ENCODE assay signal across 1 cellular context in the genomic region with DNA sequence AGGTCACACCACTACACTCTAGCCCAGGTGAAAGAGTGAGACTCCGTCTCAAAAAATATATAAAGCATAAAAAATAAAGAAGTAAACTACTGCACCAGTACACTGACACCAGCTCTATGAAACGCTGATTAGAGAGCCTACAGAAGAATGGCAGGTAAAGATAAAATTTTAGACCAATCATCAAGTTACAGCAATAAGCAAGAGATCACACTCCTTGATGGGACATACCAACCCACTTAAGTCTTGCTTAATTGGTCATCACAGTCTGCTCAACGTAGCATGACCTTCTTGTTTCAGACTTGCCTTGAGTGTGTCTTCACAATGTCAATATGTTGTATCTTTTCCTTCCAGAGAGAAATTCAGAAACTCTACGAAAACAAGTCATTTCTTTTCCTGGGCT.
TF ChIP-seq lines count a peak whose summit lies in the region.

No MANE protein-coding gene starts in this region.

TF ChIP-seq in K562, 482 proteins besides CTCF, POLR2A, EP300 and RAD21 (continued from another document and continues in another):
- TF ChIP-seq, protein P1, sequence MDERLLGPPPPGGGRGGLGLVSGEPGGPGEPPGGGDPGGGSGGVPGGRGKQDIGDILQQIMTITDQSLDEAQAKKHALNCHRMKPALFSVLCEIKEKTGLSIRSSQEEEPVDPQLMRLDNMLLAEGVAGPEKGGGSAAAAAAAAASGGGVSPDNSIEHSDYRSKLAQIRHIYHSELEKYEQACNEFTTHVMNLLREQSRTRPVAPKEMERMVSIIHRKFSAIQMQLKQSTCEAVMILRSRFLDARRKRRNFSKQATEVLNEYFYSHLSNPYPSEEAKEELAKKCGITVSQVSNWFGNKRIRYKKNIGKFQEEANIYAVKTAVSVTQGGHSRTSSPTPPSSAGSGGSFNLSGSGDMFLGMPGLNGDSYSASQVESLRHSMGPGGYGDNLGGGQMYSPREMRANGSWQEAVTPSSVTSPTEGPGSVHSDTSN (CRISPR knock-in tag; IDR thresholded peaks at IDR 0.05; ENCODE audit: low read depth): no peak
- TF ChIP-seq, protein P1 (tag; conservative IDR thresholded peaks at IDR 0.05; ENCODE audit: low read depth): no peak
- TF ChIP-seq TRIM24 (IDR thresholded peaks at IDR 0.05) (no peak), ESRRB (CRISPR knock-in tag; IDR thresholded peaks at IDR 0.05; ENCODE audit: borderline replicate concordance) (no peak), PHF8 (IDR thresholded peaks at IDR 0.05; ENCODE audit: borderline replicate concordance, low read length) (no peak), KLF6 (CRISPR knock-in tag; IDR thresholded peaks at IDR 0.05; ENCODE audit: borderline replicate concordance) (no peak), SRSF9 (IDR thresholded peaks at IDR 0.05; ENCODE audit: borderline replicate concordance, low read depth, low read length) (no peak), SMAD1 (IDR thresholded peaks at IDR 0.05; ENCODE audit: low read depth, low read length, partially characterized antibody) (no peak), KAT8 (IDR thresholded peaks at IDR 0.05; ENCODE audit: low read depth) (no peak), NR2F6 (CRISPR knock-in tag; IDR thresholded peaks at IDR 0.05) (no peak), ZNF830 (CRISPR knock-in tag; IDR thresholded peaks at IDR 0.05) (no peak), FOXK2 (conservative IDR thresholded peaks at IDR 0.05 in 1 of 2, IDR thresholded peaks at IDR 0.05 in 1 of 2; ENCODE audit: low read depth in 2 of 2) (0 out of 4 replicates have a peak, but pooled peaks of 1 of the 2 experiments have one; percentile 33), ARID1B (IDR thresholded peaks at IDR 0.05) (peak; percentile 57), SAP30 (IDR thresholded peaks at IDR 0.05; ENCODE audit: borderline replicate concordance, insufficient read depth, low read depth, low read length, poor library complexity, severe bottlenecking) (no peak), DMBX1 (CRISPR knock-in tag; IDR thresholded peaks at IDR 0.05; ENCODE audit: borderline replicate concordance) (no peak), PTBP1 (IDR thresholded peaks at IDR 0.05; ENCODE audit: low read depth, low read length) (no peak), HNRNPH1 (optimal IDR thresholded peaks at IDR 0.05; ENCODE audit: low read depth, low read length) (no peak), GTF2E2 (tag; IDR thresholded peaks at IDR 0.05) (no peak), HDAC2 (IDR thresholded peaks at IDR 0.05) (no peak), NCOR1 (IDR thresholded peaks at IDR 0.05) (no peak), ZSCAN32 (CRISPR knock-in tag; IDR thresholded peaks at IDR 0.05) (no peak), LEF1 (IDR thresholded peaks at IDR 0.05) (no peak), ZNF134 (CRISPR knock-in tag; conservative IDR thresholded peaks at IDR 0.05) (no peak), YY1 (IDR thresholded peaks at IDR 0.05; ENCODE audit: borderline replicate concordance in 1 of 3, control insufficient read depth in 1 of 3, extremely low read depth in 1 of 3, insufficient read depth in 3 of 3, insufficient read length in 1 of 3, insufficient replicate concordance in 2 of 3, low read depth in 1 of 3, low read length in 2 of 3) (no peak), TAF1 (IDR thresholded peaks at IDR 0.05; ENCODE audit: control insufficient read depth, extremely low read depth, insufficient read depth, low read length, severe bottlenecking) (no peak), FOXM1 (IDR thresholded peaks at IDR 0.05; ENCODE audit: low read depth) (no peak), FOXM1 (CRISPR knock-in tag; IDR thresholded peaks at IDR 0.05; ENCODE audit: low read depth) (no peak), FOXJ2 (tag; IDR thresholded peaks at IDR 0.05) (no peak), ILF3 (IDR thresholded peaks at IDR 0.05; ENCODE audit: borderline replicate concordance) (no peak), FOXA1 (IDR thresholded peaks at IDR 0.05; ENCODE audit: borderline replicate concordance) (no peak), GATAD2A (IDR thresholded peaks at IDR 0.05) (no peak), ZNF431 (CRISPR knock-in tag; IDR thresholded peaks at IDR 0.05) (no peak), CBFA2T2 (conservative IDR thresholded peaks at IDR 0.05) (peak; percentile 27; the same call in 1 of the 2 replicates), FUS (optimal IDR thresholded peaks at IDR 0.05; ENCODE audit: low read depth, low read length) (no peak), TAL1 (IDR thresholded peaks at IDR 0.05) (peak; percentile 45; the same call in 1 of the 2 replicates), ZNF717 (CRISPR knock-in tag; IDR thresholded peaks at IDR 0.05) (no peak)
- TF ChIP-seq, protein P2, sequence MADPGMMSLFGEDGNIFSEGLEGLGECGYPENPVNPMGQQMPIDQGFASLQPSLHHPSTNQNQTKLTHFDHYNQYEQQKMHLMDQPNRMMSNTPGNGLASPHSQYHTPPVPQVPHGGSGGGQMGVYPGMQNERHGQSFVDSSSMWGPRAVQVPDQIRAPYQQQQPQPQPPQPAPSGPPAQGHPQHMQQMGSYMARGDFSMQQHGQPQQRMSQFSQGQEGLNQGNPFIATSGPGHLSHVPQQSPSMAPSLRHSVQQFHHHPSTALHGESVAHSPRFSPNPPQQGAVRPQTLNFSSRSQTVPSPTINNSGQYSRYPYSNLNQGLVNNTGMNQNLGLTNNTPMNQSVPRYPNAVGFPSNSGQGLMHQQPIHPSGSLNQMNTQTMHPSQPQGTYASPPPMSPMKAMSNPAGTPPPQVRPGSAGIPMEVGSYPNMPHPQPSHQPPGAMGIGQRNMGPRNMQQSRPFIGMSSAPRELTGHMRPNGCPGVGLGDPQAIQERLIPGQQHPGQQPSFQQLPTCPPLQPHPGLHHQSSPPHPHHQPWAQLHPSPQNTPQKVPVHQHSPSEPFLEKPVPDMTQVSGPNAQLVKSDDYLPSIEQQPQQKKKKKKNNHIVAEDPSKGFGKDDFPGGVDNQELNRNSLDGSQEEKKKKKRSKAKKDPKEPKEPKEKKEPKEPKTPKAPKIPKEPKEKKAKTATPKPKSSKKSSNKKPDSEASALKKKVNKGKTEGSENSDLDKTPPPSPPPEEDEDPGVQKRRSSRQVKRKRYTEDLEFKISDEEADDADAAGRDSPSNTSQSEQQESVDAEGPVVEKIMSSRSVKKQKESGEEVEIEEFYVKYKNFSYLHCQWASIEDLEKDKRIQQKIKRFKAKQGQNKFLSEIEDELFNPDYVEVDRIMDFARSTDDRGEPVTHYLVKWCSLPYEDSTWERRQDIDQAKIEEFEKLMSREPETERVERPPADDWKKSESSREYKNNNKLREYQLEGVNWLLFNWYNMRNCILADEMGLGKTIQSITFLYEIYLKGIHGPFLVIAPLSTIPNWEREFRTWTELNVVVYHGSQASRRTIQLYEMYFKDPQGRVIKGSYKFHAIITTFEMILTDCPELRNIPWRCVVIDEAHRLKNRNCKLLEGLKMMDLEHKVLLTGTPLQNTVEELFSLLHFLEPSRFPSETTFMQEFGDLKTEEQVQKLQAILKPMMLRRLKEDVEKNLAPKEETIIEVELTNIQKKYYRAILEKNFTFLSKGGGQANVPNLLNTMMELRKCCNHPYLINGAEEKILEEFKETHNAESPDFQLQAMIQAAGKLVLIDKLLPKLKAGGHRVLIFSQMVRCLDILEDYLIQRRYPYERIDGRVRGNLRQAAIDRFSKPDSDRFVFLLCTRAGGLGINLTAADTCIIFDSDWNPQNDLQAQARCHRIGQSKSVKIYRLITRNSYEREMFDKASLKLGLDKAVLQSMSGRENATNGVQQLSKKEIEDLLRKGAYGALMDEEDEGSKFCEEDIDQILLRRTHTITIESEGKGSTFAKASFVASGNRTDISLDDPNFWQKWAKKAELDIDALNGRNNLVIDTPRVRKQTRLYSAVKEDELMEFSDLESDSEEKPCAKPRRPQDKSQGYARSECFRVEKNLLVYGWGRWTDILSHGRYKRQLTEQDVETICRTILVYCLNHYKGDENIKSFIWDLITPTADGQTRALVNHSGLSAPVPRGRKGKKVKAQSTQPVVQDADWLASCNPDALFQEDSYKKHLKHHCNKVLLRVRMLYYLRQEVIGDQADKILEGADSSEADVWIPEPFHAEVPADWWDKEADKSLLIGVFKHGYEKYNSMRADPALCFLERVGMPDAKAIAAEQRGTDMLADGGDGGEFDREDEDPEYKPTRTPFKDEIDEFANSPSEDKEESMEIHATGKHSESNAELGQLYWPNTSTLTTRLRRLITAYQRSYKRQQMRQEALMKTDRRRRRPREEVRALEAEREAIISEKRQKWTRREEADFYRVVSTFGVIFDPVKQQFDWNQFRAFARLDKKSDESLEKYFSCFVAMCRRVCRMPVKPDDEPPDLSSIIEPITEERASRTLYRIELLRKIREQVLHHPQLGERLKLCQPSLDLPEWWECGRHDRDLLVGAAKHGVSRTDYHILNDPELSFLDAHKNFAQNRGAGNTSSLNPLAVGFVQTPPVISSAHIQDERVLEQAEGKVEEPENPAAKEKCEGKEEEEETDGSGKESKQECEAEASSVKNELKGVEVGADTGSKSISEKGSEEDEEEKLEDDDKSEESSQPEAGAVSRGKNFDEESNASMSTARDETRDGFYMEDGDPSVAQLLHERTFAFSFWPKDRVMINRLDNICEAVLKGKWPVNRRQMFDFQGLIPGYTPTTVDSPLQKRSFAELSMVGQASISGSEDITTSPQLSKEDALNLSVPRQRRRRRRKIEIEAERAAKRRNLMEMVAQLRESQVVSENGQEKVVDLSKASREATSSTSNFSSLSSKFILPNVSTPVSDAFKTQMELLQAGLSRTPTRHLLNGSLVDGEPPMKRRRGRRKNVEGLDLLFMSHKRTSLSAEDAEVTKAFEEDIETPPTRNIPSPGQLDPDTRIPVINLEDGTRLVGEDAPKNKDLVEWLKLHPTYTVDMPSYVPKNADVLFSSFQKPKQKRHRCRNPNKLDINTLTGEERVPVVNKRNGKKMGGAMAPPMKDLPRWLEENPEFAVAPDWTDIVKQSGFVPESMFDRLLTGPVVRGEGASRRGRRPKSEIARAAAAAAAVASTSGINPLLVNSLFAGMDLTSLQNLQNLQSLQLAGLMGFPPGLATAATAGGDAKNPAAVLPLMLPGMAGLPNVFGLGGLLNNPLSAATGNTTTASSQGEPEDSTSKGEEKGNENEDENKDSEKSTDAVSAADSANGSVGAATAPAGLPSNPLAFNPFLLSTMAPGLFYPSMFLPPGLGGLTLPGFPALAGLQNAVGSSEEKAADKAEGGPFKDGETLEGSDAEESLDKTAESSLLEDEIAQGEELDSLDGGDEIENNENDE (IDR thresholded peaks at IDR 0.05; ENCODE audit: low read depth, low read length): no peak
- TF ChIP-seq, protein P3, sequence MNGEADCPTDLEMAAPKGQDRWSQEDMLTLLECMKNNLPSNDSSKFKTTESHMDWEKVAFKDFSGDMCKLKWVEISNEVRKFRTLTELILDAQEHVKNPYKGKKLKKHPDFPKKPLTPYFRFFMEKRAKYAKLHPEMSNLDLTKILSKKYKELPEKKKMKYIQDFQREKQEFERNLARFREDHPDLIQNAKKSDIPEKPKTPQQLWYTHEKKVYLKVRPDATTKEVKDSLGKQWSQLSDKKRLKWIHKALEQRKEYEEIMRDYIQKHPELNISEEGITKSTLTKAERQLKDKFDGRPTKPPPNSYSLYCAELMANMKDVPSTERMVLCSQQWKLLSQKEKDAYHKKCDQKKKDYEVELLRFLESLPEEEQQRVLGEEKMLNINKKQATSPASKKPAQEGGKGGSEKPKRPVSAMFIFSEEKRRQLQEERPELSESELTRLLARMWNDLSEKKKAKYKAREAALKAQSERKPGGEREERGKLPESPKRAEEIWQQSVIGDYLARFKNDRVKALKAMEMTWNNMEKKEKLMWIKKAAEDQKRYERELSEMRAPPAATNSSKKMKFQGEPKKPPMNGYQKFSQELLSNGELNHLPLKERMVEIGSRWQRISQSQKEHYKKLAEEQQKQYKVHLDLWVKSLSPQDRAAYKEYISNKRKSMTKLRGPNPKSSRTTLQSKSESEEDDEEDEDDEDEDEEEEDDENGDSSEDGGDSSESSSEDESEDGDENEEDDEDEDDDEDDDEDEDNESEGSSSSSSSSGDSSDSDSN (IDR thresholded peaks at IDR 0.05; ENCODE audit: borderline replicate concordance in 1 of 2, low read depth in 2 of 2, low read length in 2 of 2): no peak
- TF ChIP-seq, protein P4, sequence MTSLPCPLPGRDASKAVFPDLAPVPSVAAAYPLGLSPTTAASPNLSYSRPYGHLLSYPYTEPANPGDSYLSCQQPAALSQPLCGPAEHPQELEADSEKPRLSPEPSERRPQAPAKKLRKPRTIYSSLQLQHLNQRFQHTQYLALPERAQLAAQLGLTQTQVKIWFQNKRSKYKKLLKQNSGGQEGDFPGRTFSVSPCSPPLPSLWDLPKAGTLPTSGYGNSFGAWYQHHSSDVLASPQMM (CRISPR knock-in tag; IDR thresholded peaks at IDR 0.05): no peak
- TF ChIP-seq, protein P5, sequence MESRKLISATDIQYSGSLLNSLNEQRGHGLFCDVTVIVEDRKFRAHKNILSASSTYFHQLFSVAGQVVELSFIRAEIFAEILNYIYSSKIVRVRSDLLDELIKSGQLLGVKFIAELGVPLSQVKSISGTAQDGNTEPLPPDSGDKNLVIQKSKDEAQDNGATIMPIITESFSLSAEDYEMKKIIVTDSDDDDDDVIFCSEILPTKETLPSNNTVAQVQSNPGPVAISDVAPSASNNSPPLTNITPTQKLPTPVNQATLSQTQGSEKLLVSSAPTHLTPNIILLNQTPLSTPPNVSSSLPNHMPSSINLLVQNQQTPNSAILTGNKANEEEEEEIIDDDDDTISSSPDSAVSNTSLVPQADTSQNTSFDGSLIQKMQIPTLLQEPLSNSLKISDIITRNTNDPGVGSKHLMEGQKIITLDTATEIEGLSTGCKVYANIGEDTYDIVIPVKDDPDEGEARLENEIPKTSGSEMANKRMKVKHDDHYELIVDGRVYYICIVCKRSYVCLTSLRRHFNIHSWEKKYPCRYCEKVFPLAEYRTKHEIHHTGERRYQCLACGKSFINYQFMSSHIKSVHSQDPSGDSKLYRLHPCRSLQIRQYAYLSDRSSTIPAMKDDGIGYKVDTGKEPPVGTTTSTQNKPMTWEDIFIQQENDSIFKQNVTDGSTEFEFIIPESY (CRISPR knock-in tag; IDR thresholded peaks at IDR 0.05): no peak
- TF ChIP-seq, protein P6, sequence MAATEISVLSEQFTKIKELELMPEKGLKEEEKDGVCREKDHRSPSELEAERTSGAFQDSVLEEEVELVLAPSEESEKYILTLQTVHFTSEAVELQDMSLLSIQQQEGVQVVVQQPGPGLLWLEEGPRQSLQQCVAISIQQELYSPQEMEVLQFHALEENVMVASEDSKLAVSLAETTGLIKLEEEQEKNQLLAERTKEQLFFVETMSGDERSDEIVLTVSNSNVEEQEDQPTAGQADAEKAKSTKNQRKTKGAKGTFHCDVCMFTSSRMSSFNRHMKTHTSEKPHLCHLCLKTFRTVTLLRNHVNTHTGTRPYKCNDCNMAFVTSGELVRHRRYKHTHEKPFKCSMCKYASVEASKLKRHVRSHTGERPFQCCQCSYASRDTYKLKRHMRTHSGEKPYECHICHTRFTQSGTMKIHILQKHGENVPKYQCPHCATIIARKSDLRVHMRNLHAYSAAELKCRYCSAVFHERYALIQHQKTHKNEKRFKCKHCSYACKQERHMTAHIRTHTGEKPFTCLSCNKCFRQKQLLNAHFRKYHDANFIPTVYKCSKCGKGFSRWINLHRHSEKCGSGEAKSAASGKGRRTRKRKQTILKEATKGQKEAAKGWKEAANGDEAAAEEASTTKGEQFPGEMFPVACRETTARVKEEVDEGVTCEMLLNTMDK (IDR thresholded peaks at IDR 0.05; ENCODE audit: borderline replicate concordance, insufficient read depth, low read depth, low read length, poor library complexity, severe bottlenecking): no peak
